15 cellular contexts compared by ENCODE assay signal in genomic region chr7:151461096-151461941, GRCh38. TPM values are rescaled to one million over a fixed set of nuclear protein-coding genes. Genes with fewer than 3 reads are reported as not detected.
DNase-seq lines count a peak whose midpoint lies in the region; ATAC-seq, FAIRE-seq and TF ChIP-seq lines count a peak whose summit lies in the region.
"Had no signal": no experiment of that assay in that cellular context is flagged by ENCODE, and none has a peak within 500 bp of the region (broad histone marks: within the 10 kb centered on the region; RNA-seq: fewer than 3 reads in every experiment).

No MANE protein-coding gene starts in this region.

- H3K4ac ChIP-seq in H1 (replicated peaks; ENCODE audit: insufficient read length, low read depth, low read length) (no peak overlapping the region), mesendoderm (ENCODE audit: low read depth, low read length) (no peak overlapping the region)

- WGBS in heart left ventricle, 4 donors: 89 to 97% (median 92%) methylated on average over 6 of the region's 6 CpGs
- WGBS in H1 (ENCODE audit: extremely low coverage in 1 of 2, insufficient coverage in 1 of 2, insufficient read length in 1 of 2, insufficient replicate concordance in 2 of 2, low coverage in 1 of 2, low lambda C conversion rate in 2 of 2, missing lambda C conversion rate in 1 of 2), 2 experiments: 82% methylated on average over 6 of the region's 6 CpGs; no CpG with 5 or more reads in 1 of the 2 experiments
- 84 to 87% methylated on average over 6 of the region's 6 CpGs for WGBS in upper lobe of left lung, 2 donors
- no CpG with 5 or more reads among the region's 6 CpGs for WGBS in mesendoderm (ENCODE audit: extremely low coverage, insufficient coverage, low lambda C conversion rate)

- H3K4me3 ChIP-seq in heart left ventricle (no peak overlapping the region), H1 (ENCODE audit: extremely low read depth in 1 of 4, insufficient read depth in 2 of 4, low read depth in 3 of 4, low read length in 4 of 4) (no peak overlapping the region), osteoblast (ENCODE audit: insufficient read depth, low read length) (no peak overlapping the region), upper lobe of left lung (no peak overlapping the region), mesendoderm (ENCODE audit: low read length) (no peak overlapping the region)
- H3K4me3 ChIP-seq: right lobe of liver had no signal

- DNase-seq in heart left ventricle (no peak), cardiac septum (ENCODE audit: low spot score) (no peak), H1 (ENCODE audit: low read depth in 1 of 2, low spot score in 2 of 2) (no peak), osteoblast (ENCODE audit: insufficient read length, low spot score, missing footprints) (no peak), upper lobe of left lung (no peak), SHP77 (lab: John Stamatoyannopoulos, UW) (no peak), mesendoderm (no peak)
- DNase-seq: activated CD4-positive, alpha-beta T cell treated with anti-CD3 and anti-CD28 coated beads for 36 hours; NCI-H2081; NK-92 treated with Interleukin-12 subunit alpha and Interleukin-12 subunit beta, amount 100 ng/mL, for 24 hours; right lobe of liver had no signal

- no peak for TF ChIP-seq RAD21 in H1 (IDR thresholded peaks at IDR 0.05 in 1 of 2, conservative IDR thresholded peaks at IDR 0.05 in 1 of 2; ENCODE audit: low read depth in 2 of 2, low read length in 2 of 2)

- H3K4me1 ChIP-seq in heart left ventricle: peaks cover 3 to 34% (median 22%) of the 10 kb centered on the region in 12 donors
- H3K4me1 ChIP-seq in H1 (replicated peaks in 1 of 4; ENCODE audit: control insufficient read depth in 3 of 4, insufficient read depth in 4 of 4, low read length in 3 of 4): peaks cover 12 to 28% (median 20%) of the 10 kb centered on the region in 4 experiments
- H3K4me1 ChIP-seq in osteoblast (ENCODE audit: insufficient read depth, low read length): peaks cover 23% of the 10 kb centered on the region
- peaks cover 16 to 19% (median 17%) of the 10 kb centered on the region in 4 donors for H3K4me1 ChIP-seq in upper lobe of left lung
- no peaks in the 10 kb centered on the region for H3K4me1 ChIP-seq in mesendoderm (ENCODE audit: control insufficient read depth, low read depth, low read length)

- FAIRE-seq in H1 (lab: Jason Lieb, UNC): no peak

- H3K9me3 ChIP-seq in heart left ventricle (peaks cover 0 to 17% (median 9%) of the 10 kb centered on the region in 12 donors), H1 (ENCODE audit: insufficient read depth in 2 of 2, low read depth in 1 of 2, low read length in 1 of 2) (peaks cover 19 to 34% of the 10 kb centered on the region in 2 experiments), osteoblast (ENCODE audit: low read depth, low read length) (peaks cover 3% of the 10 kb centered on the region), upper lobe of left lung (peaks cover 0 to 14% (median 3%) of the 10 kb centered on the region in 4 donors)
- H3K9me3 ChIP-seq: right lobe of liver had no signal

- H3K23me2 ChIP-seq in H1 (ENCODE audit: low read depth, low read length): no peaks in the 10 kb centered on the region; the same call in 1 of the 2 replicates

- peak overlapping the region; percentile 26 for H4K91ac ChIP-seq in H1 (replicated peaks; ENCODE audit: insufficient read length, low read length)

- no peak overlapping the region for H2BK20ac ChIP-seq in H1 (ENCODE audit: low read length)

- H3K4me2 ChIP-seq in H1 (ENCODE audit: insufficient read depth in 1 of 2, low read depth in 2 of 2, low read length in 2 of 2) (no peak overlapping the region), osteoblast (ENCODE audit: insufficient read depth, low read length) (peak overlapping the region; percentile 79), mesendoderm (ENCODE audit: low read length) (no peak overlapping the region)

- no peak overlapping the region for H2BK5ac ChIP-seq in H1 (ENCODE audit: low read depth, low read length)
- no peak overlapping the region for H2BK5ac ChIP-seq in mesendoderm (ENCODE audit: low read length)

- H3K27ac ChIP-seq in heart left ventricle: peak overlapping the region; percentile 65 to 97 (median 92)
- no peak overlapping the region for H3K27ac ChIP-seq in H1 (ENCODE audit: low read depth, low read length)
- H3K27ac ChIP-seq in osteoblast (ENCODE audit: low read depth, low read length): no peak overlapping the region
- H3K27ac ChIP-seq in upper lobe of left lung: peak overlapping the region in 3 of 4 donors; percentile 76 to 81 (median 76)
- no peak overlapping the region for H3K27ac ChIP-seq in mesendoderm (ENCODE audit: low read depth, low read length)

- no peak overlapping the region; the same call in 1 of the 2 replicates for H2BK12ac ChIP-seq in H1 (ENCODE audit: low read depth, low read length)

- H3K56ac ChIP-seq in H1 (replicated peaks; ENCODE audit: insufficient read length, low read depth, low read length) (no peak overlapping the region), mesendoderm (ENCODE audit: low read length) (no peak overlapping the region)

- H2AK5ac ChIP-seq in H1 (ENCODE audit: low read depth, low read length) (peak overlapping the region; percentile 84; the same call in 1 of the 2 replicates), mesendoderm (ENCODE audit: low read length) (no peak overlapping the region)

- H3K9ac ChIP-seq in H1 (replicated peaks in 1 of 4; ENCODE audit: extremely low read depth in 1 of 4, low read depth in 3 of 4, low read length in 3 of 4): no peak overlapping the region
- no peak overlapping the region for H3K9ac ChIP-seq in mesendoderm (ENCODE audit: low read length)

- H4K20me1 ChIP-seq in H1 (replicated peaks in 1 of 2; ENCODE audit: control insufficient read depth in 1 of 2, insufficient read depth in 2 of 2, low read length in 2 of 2) (no peaks in the 10 kb centered on the region), osteoblast (ENCODE audit: insufficient read depth, low read length) (no peaks in the 10 kb centered on the region)

- H3K36me3 ChIP-seq in heart left ventricle: peaks cover 0 to 24% (median 19%) of the 10 kb centered on the region in 9 donors
- H3K36me3 ChIP-seq in H1 (ENCODE audit: control insufficient read depth in 2 of 4, insufficient read depth in 4 of 4, low read length in 3 of 4): peaks cover 6 to 27% (median 20%) of the 10 kb centered on the region in 4 experiments
- H3K36me3 ChIP-seq in osteoblast (ENCODE audit: insufficient read depth, low read length): peaks cover 14% of the 10 kb centered on the region
- peaks cover 4 to 24% (median 17%) of the 10 kb centered on the region in 4 donors for H3K36me3 ChIP-seq in upper lobe of left lung
- H3K36me3 ChIP-seq in mesendoderm (ENCODE audit: control insufficient read depth, insufficient read depth, low read length): peaks cover 5% of the 10 kb centered on the region

- H3K79me2 ChIP-seq in H1 (ENCODE audit: control insufficient read depth in 1 of 2, insufficient read depth in 2 of 2, low read length in 2 of 2) (no peaks in the 10 kb centered on the region), osteoblast (ENCODE audit: insufficient read depth, low read length) (no peaks in the 10 kb centered on the region), mesendoderm (ENCODE audit: control insufficient read depth, insufficient read depth, low read length) (no peaks in the 10 kb centered on the region)

- CTCF ChIA-PET in H1 (lab: Charles Lee; ENCODE audit: partially characterized antibody): interaction anchor here (1.0 to 5.8 kb wide), 11 partner anchors 10 to 298 kb away, joined by 3 to 49 read pairs (median 4); no protein-coding TSS in a partner anchor

- H4K5ac ChIP-seq in H1 (ENCODE audit: insufficient read length, low read depth, low read length) (no peak overlapping the region), mesendoderm (ENCODE audit: low read length) (no peak overlapping the region)

- H2BK120ac ChIP-seq in H1 (replicated peaks; ENCODE audit: low read depth, low read length) (no peak overlapping the region), mesendoderm (ENCODE audit: low read depth, low read length) (no peak overlapping the region)

- TF ChIP-seq EP300 in H1 (IDR thresholded peaks at IDR 0.05; ENCODE audit: borderline replicate concordance in 1 of 2, low read depth in 2 of 2, low read length in 2 of 2) (no peak), upper lobe of left lung (IDR thresholded peaks at IDR 0.05) (no peak)

- H2BK15ac ChIP-seq in H1 (ENCODE audit: low read length) (no peak overlapping the region), mesendoderm (replicated peaks; ENCODE audit: low read depth) (no peak overlapping the region)

- intact Hi-C loops in heart left ventricle (cut with DNase I) (loop anchor here in 8 of 10 donors (2.0 to 10.0 kb wide), 7 partner anchors 41 to 296 kb away; partner anchors contain the start of gene RHEB (in 6 of the 8)), cardiac septum (cut with DNase I) (loop anchor here (5.0 kb wide), 2 partner anchors 56 to 296 kb away; partner anchors contain the start of gene RHEB)

- H4K8ac ChIP-seq in H1 (ENCODE audit: extremely low read depth, insufficient read depth, low read length) (no peak overlapping the region), mesendoderm (ENCODE audit: low read depth, low read length) (no peak overlapping the region)

- POLR2A ChIA-PET in H1 (lab: Charles Lee; ENCODE audit: partially characterized antibody): interaction anchor here (1.0 to 3.9 kb wide), 9 partner anchors 8 to 58 kb away, joined by 3 to 29 read pairs (median 5); partner anchors contain the start of gene WDR86

- ATAC-seq in heart left ventricle (no peak), upper lobe of left lung (ENCODE audit: low FRiP score in 2 of 2) (no peak), GM21529 (IDR thresholded peaks at IDR 0.05; ENCODE audit: unreplicated experiment) (no peak)
- ATAC-seq: activated CD4-positive, alpha-beta T cell treated with anti-CD3 and anti-CD28 coated beads for 36 hours; activated T-helper 17 cell treated with anti-CD3 and anti-CD28 coated beads, Interleukin-2, amount 50 U/mL, for 72 hours had no signal

- H3K27me3 ChIP-seq in heart left ventricle (no peaks in the 10 kb centered on the region), H1 (replicated peaks in 1 of 4; ENCODE audit: control insufficient read depth in 3 of 4, extremely low read depth in 1 of 4, insufficient read depth in 3 of 4, low read length in 3 of 4) (no peaks in the 10 kb centered on the region), osteoblast (ENCODE audit: insufficient read depth, low read length) (no peaks in the 10 kb centered on the region), upper lobe of left lung (no peaks in the 10 kb centered on the region), mesendoderm (ENCODE audit: insufficient read depth, low read length, poor library complexity) (no peaks in the 10 kb centered on the region)
- H3K27me3 ChIP-seq: right lobe of liver had no signal

- H3K18ac ChIP-seq in H1 (ENCODE audit: extremely low read depth, low read length) (0 out of 2 replicates have a peak overlapping the region, but pooled peaks have one; percentile 6), mesendoderm (ENCODE audit: low read length) (no peak overlapping the region)

- H3K79me1 ChIP-seq in H1 (ENCODE audit: low read depth, low read length) (no peaks in the 10 kb centered on the region), mesendoderm (ENCODE audit: low read length) (peaks cover 2% of the 10 kb centered on the region)

- H2AFZ ChIP-seq in H1 (ENCODE audit: low read length): no peak overlapping the region
- no peak overlapping the region for H2AFZ ChIP-seq in osteoblast (ENCODE audit: low read length)

- no peak overlapping the region for H3K14ac ChIP-seq in H1 (ENCODE audit: insufficient read length)

- H3K23ac ChIP-seq in H1 (ENCODE audit: insufficient read length) (no peak overlapping the region), mesendoderm (ENCODE audit: low read length) (no peak overlapping the region)

- TF ChIP-seq CTCF in heart left ventricle (IDR thresholded peaks at IDR 0.05): no peak
- no peak for TF ChIP-seq CTCF in H1 (IDR thresholded peaks at IDR 0.05; ENCODE audit: control extremely low read depth in 1 of 3, insufficient read depth in 1 of 3, low read depth in 1 of 3, low read length in 3 of 3)
- no peak for TF ChIP-seq CTCF in osteoblast (IDR thresholded peaks at IDR 0.05; ENCODE audit: extremely low read depth, low read depth, low read length)
- no peak for TF ChIP-seq CTCF in upper lobe of left lung (IDR thresholded peaks at IDR 0.05)

- TF ChIP-seq POLR2A in heart left ventricle (IDR thresholded peaks at IDR 0.05) (no peak), H1 (IDR thresholded peaks at IDR 0.05; ENCODE audit: control extremely low read depth in 1 of 2, low read depth in 2 of 2, low read length in 2 of 2) (no peak), upper lobe of left lung (IDR thresholded peaks at IDR 0.05) (no peak)

RNA-seq across cellular contexts. Expression of gene CRYGN, which starts 21.4 kb away (rescaled TPM):
- total RNA-seq in heart left ventricle (under 1 TPM in 1 of 9 donors, not detected in 8; 0.52 TPM), cardiac septum (not detected), osteoblast (0.59 and 0.72 TPM in 2 replicates), upper lobe of left lung (under 1 TPM in 2 of 6 donors, not detected in 4; 0.43 to 0.61 TPM)
- polyA plus RNA-seq in heart left ventricle (under 1 TPM in 1 of 2 donors, not detected in 1; 0.50 TPM), H1 (2011; rRNA removed) (0.98 and 1.3 TPM in 2 replicates)
- total RNA-seq in H1 (2021; fragmentation: NEBNext Ultra II Directional; extraction: Animal tissue kit (Norgen Biotek cat#: 25700)): 1.0 and 1.6 TPM in 2 replicates
- 0.81 TPM for polyA plus RNA-seq in H1 (2011; cell fraction: cytosol; rRNA removed)
- 4.0 TPM for polyA plus RNA-seq in H1 (2011; cell fraction: nucleus; rRNA removed)
- 0.43 to 1.7 TPM (median 1.5 TPM) in 4 replicates for polyA plus RNA-seq in H1 (2012, experiment 1 of 2)
- polyA plus RNA-seq in H1 (2012, experiment 2 of 2): 0.07 TPM
- 0.57 TPM for polyA plus RNA-seq in H1 (2013, experiment 1 of 2)
- polyA plus RNA-seq in H1 (2013, experiment 2 of 2): 0.42 TPM
- 0.80 and 2.0 TPM in 2 replicates for polyA minus RNA-seq in H1 (2011; rRNA and poly(A)+ RNA removed)
- polyA minus RNA-seq in H1 (2011; cell fraction: cytosol; rRNA and poly(A)+ RNA removed): not detected
- polyA minus RNA-seq in H1 (2011; cell fraction: nucleus; rRNA and poly(A)+ RNA removed): 2.5 TPM
- 0.32 TPM for polyA plus RNA-seq in mesendoderm (2013, experiment 1 of 2)
- 0.29 TPM for polyA plus RNA-seq in mesendoderm (2013, experiment 2 of 2)
- total RNA-seq: activated T-helper 17 cell treated with anti-CD3 and anti-CD28 coated beads, Interleukin-2, amount 50 U/mL, for 72 hours; esophagus mucosa; LHCN-M2; right lobe of liver had no signal

RNA-seq across cellular contexts. Expression of gene WDR86, which starts 51.5 kb away (rescaled TPM):
- total RNA-seq in heart left ventricle (1 to 10 TPM in 2 of 9 donors, under 1 TPM in 4, not detected in 3; 0.37 to 1.7 (median 0.52) TPM), cardiac septum (not detected), osteoblast (8.5 and 15.6 TPM in 2 replicates), upper lobe of left lung (10 to 100 TPM in 1 of 6 donors, 1 to 10 TPM in 5; 1.1 to 17.4 (median 3.9) TPM)
- polyA plus RNA-seq in heart left ventricle (not detected), H1 (2011; rRNA removed) (12.7 and 22.1 TPM in 2 replicates)
- total RNA-seq in H1 (2021; fragmentation: NEBNext Ultra II Directional; extraction: Animal tissue kit (Norgen Biotek cat#: 25700)): 14.9 and 15.8 TPM in 2 replicates
- polyA plus RNA-seq in H1 (2011; cell fraction: cytosol; rRNA removed): 16.7 TPM
- polyA plus RNA-seq in H1 (2011; cell fraction: nucleus; rRNA removed): 81.5 TPM
- polyA plus RNA-seq in H1 (2012, experiment 1 of 2): 7.7 to 11.9 TPM (median 10.0 TPM) in 4 replicates
- polyA plus RNA-seq in H1 (2012, experiment 2 of 2): 5.0 TPM
- polyA plus RNA-seq in H1 (2013, experiment 1 of 2): 7.4 TPM
- 7.4 TPM for polyA plus RNA-seq in H1 (2013, experiment 2 of 2)
- polyA minus RNA-seq in H1 (2011; rRNA and poly(A)+ RNA removed): 12.4 and 18.2 TPM in 2 replicates
- polyA minus RNA-seq in H1 (2011; cell fraction: cytosol; rRNA and poly(A)+ RNA removed): 10.6 TPM
- polyA minus RNA-seq in H1 (2011; cell fraction: nucleus; rRNA and poly(A)+ RNA removed): 30.4 TPM
- 1.5 TPM for polyA plus RNA-seq in mesendoderm (2013, experiment 1 of 2)
- polyA plus RNA-seq in mesendoderm (2013, experiment 2 of 2): 1.4 TPM
- total RNA-seq: activated CD4-positive, alpha-beta T cell treated with anti-CD3 and anti-CD28 coated beads for 36 hours had no signal

RNA-seq across cellular contexts. Expression of gene RHEB, which starts 58.4 kb away (rescaled TPM):
- total RNA-seq in heart left ventricle (100 to 1,000 TPM in 6 of 9 donors, 10 to 100 TPM in 3; 81.4 to 155 (median 106) TPM), cardiac septum (113 TPM), osteoblast (63.4 and 77.8 TPM in 2 replicates), upper lobe of left lung (100 to 1,000 TPM in 2 of 6 donors, 10 to 100 TPM in 4; 63.0 to 105 (median 93.4) TPM)
- polyA plus RNA-seq in heart left ventricle (100 to 1,000 TPM in 1 of 2 donors, 10 to 100 TPM in 1; 90.1 to 153 TPM), H1 (2011; rRNA removed) (50.4 and 60.8 TPM in 2 replicates)
- 119 and 132 TPM in 2 replicates for total RNA-seq in H1 (2021; fragmentation: NEBNext Ultra II Directional; extraction: Animal tissue kit (Norgen Biotek cat#: 25700))
- 71.9 TPM for polyA plus RNA-seq in H1 (2011; cell fraction: cytosol; rRNA removed)
- 21.8 TPM for polyA plus RNA-seq in H1 (2011; cell fraction: nucleus; rRNA removed)
- polyA plus RNA-seq in H1 (2012, experiment 1 of 2): 65.1 to 143 TPM (median 74.3 TPM) in 4 replicates
- 46.4 TPM for polyA plus RNA-seq in H1 (2012, experiment 2 of 2)
- 69.6 TPM for polyA plus RNA-seq in H1 (2013, experiment 1 of 2)
- polyA plus RNA-seq in H1 (2013, experiment 2 of 2): 78.9 TPM
- 15.4 and 18.7 TPM in 2 replicates for polyA minus RNA-seq in H1 (2011; rRNA and poly(A)+ RNA removed)
- 37.4 TPM for polyA minus RNA-seq in H1 (2011; cell fraction: cytosol; rRNA and poly(A)+ RNA removed)
- 26.2 TPM for polyA minus RNA-seq in H1 (2011; cell fraction: nucleus; rRNA and poly(A)+ RNA removed)
- polyA plus RNA-seq in mesendoderm (2013, experiment 1 of 2): 85.1 TPM
- polyA plus RNA-seq in mesendoderm (2013, experiment 2 of 2): 85.3 TPM

Comparison
In these comparisons a context has a peak if more than half of its experiments do, and no peak if none do; other contexts are left out.
1. H3K27ac ChIP-seq: peak in heart left ventricle (12 of 12) and upper lobe of left lung (3 of 4); none in H1 (single experiment), osteoblast (single experiment) and mesendoderm (single experiment).